8 cellular contexts compared by ENCODE assay signal in genomic region chr4:185005209-185005819, GRCh38. TPM values are rescaled to one million over a fixed set of nuclear protein-coding genes. Genes with fewer than 3 reads are reported as not detected.
DNase-seq lines count a peak whose midpoint lies in the region; ATAC-seq and TF ChIP-seq lines count a peak whose summit lies in the region.

No MANE protein-coding gene starts in this region.

- peaks cover 0 to 49% (median 15%) of the 10 kb centered on the region in 7 donors for H3K27me3 ChIP-seq in heart right ventricle
- H3K27me3 ChIP-seq in prostate gland (replicated peaks; ENCODE audit: insufficient read depth), result no peaks in the 10 kb centered on the region
- H3K27me3 ChIP-seq in uterus, result no peaks in the 10 kb centered on the region

- TF ChIP-seq POLR2A in prostate gland (IDR thresholded peaks at IDR 0.05) (no peak), uterus (IDR thresholded peaks at IDR 0.05) (no peak)

- H3K9me3 ChIP-seq in heart right ventricle, result no peaks in the 10 kb centered on the region
- H3K9me3 ChIP-seq in prostate gland, result no peaks in the 10 kb centered on the region
- no peaks in the 10 kb centered on the region for H3K9me3 ChIP-seq in uterus

- intact Hi-C loops in heart right ventricle (cut with DNase I), result loop anchor here in 3 of 10 donors (5.0 to 10.0 kb wide), 3 partner anchors 129 to 179 kb away; no protein-coding TSS in a partner anchor
- intact Hi-C loops in prostate gland (cut with DNase I), result no loop called here
- intact Hi-C loops in uterus (cut with DNase I; ENCODE audit: low total_unique reads), result no loop called here

- H3K4me3 ChIP-seq in heart right ventricle (peak overlapping the region in 9 of 10 donors; percentile 16 to 42 (median 35)), prostate gland (peak overlapping the region; percentile 8 to 21), uterus (no peak overlapping the region)

- peaks cover 0 to 14% (median 11%) of the 10 kb centered on the region in 9 donors for H3K4me1 ChIP-seq in heart right ventricle
- H3K4me1 ChIP-seq in prostate gland (replicated peaks), result no peaks in the 10 kb centered on the region
- no peaks in the 10 kb centered on the region for H3K4me1 ChIP-seq in uterus

- peak; percentile 95 for TF ChIP-seq CTCF in GM12872 (IDR thresholded peaks at IDR 0.05; ENCODE audit: insufficient read depth, low read depth, low read length)
- peak; percentile 76 to 97 (median 95) for TF ChIP-seq CTCF in heart right ventricle (IDR thresholded peaks at IDR 0.05)
- peak; percentile 83 to 90 (median 88) for TF ChIP-seq CTCF in prostate gland (IDR thresholded peaks at IDR 0.05)
- peak; percentile 61 to 87 (median 72) for TF ChIP-seq CTCF in uterus (IDR thresholded peaks at IDR 0.05)

- H3K27ac ChIP-seq in heart right ventricle, result peak overlapping the region in 2 of 10 donors; percentile 5
- H3K27ac ChIP-seq in prostate gland, result peak overlapping the region; percentile 64 to 72
- no peak overlapping the region for H3K27ac ChIP-seq in uterus

- 5% methylated on average over 22 of the region's 22 CpGs for WGBS in heart right ventricle, 2 donors
- 4% methylated on average over 22 of the region's 22 CpGs for WGBS in prostate gland

- DNase-seq in NCI-H1092 (lab: John Stamatoyannopoulos, UW), result peak; percentile 70
- peak; percentile 10 to 39 for DNase-seq in SW 1271 (lab: John Stamatoyannopoulos, UW)
- DNase-seq in activated naive CD8-positive, alpha-beta T cell treated with anti-CD3 and anti-CD28 coated beads, Interleukin-2, amount 50 U/mL, for 16 hours (ENCODE audit: low read depth, low spot score), result peak; percentile 65
- peak; percentile 81 to 83 for DNase-seq in heart right ventricle
- DNase-seq in prostate gland (ENCODE audit: low spot score), result peak; percentile 91
- DNase-seq in uterus, result peak; percentile 71 to 78

- peak; percentile 92 for ATAC-seq in HG02588 (IDR thresholded peaks at IDR 0.05; ENCODE audit: unreplicated experiment)
- ATAC-seq in heart right ventricle, result peak; percentile 88 to 96 (median 93)

- H3K36me3 ChIP-seq in heart right ventricle (no peaks in the 10 kb centered on the region), prostate gland (no peaks in the 10 kb centered on the region), uterus (no peaks in the 10 kb centered on the region)

RNA-seq across cellular contexts. Expression of gene HELT, which starts 13.0 kb away (rescaled TPM):
- not detected for total RNA-seq in heart right ventricle
- not detected for polyA plus RNA-seq in heart right ventricle
- total RNA-seq in prostate gland, result not detected
- total RNA-seq in uterus, result not detected

Comparison
In these comparisons a context has a peak if more than half of its experiments do, and no peak if none do; other contexts are left out.
1. DNase-seq: peak in every context shown above with its lines; median percentile 91 in prostate gland; 82 in heart right ventricle; 74 in uterus; 70 in NCI-H1092; 65 in activated naive CD8-positive, alpha-beta T cell treated with anti-CD3 and anti-CD28 coated beads, Interleukin-2, amount 50 U/mL, for 16 hours; 24 in SW 1271.
2. H3K27ac ChIP-seq: peak in prostate gland (2 of 2); none in uterus (0 of 2).
3. H3K4me3 ChIP-seq: peak in heart right ventricle (9 of 10) and prostate gland (2 of 2); none in uterus (0 of 2).
4. Peak in every context shown above with its lines, with median percentiles within 50 percentile points of each other: CTCF ChIP-seq.